Comparison of ENCODE assay signal across 8 cellular contexts in genomic region chrX:64205735-64206491, GRCh38. TPM values are rescaled to one million over a fixed set of nuclear protein-coding genes. Genes with fewer than 3 reads are reported as not detected.
DNase-seq lines count a peak whose midpoint lies in the region; ATAC-seq and TF ChIP-seq lines count a peak whose summit lies in the region.

No MANE protein-coding gene starts in this region.

- peak; percentile 29 for TF ChIP-seq CTCF in parathyroid adenoma (IDR thresholded peaks at IDR 0.05)
- TF ChIP-seq CTCF in tibial nerve (IDR thresholded peaks at IDR 0.05) = peak in 2 of 5 experiments; percentile 13 to 29

- H3K36me3 Mint-ChIP-seq in activated naive CD8-positive, alpha-beta T cell treated with anti-CD3 and anti-CD28 coated beads, Interleukin-2, amount 10 ng/mL, durations not matched to agents 7 days and 5 days = no peaks in the 10 kb centered on the region

- H3K27me3 Mint-ChIP-seq in activated naive CD8-positive, alpha-beta T cell treated with anti-CD3 and anti-CD28 coated beads, Interleukin-2, amount 10 ng/mL, durations not matched to agents 7 days and 5 days = no peaks in the 10 kb centered on the region

- DNase-seq in NCI-H1092 (lab: John Stamatoyannopoulos, UW) (peak; percentile 93), SKM-1 (lab: John Stamatoyannopoulos, UW; ENCODE audit: unreplicated experiment) (peak; percentile 17), Right ventricle myocardium inferior (ENCODE audit: missing footprints) (peak; percentile 94), tibial nerve (ENCODE audit: low spot score in 2 of 2) (peak; percentile 90 to 96)
- DNase-seq in activated naive CD8-positive, alpha-beta T cell treated with anti-CD3 and anti-CD28 coated beads, Interleukin-2, amount 10 ng/mL, durations not matched to agents 7 days and 5 days = peak; percentile 85

- H3K4me2 ChIP-seq in parathyroid adenoma (ENCODE audit: low read length) = peak overlapping the region; percentile 73

- H3K27ac Mint-ChIP-seq in activated naive CD8-positive, alpha-beta T cell treated with anti-CD3 and anti-CD28 coated beads, Interleukin-2, amount 10 ng/mL, durations not matched to agents 7 days and 5 days = peak overlapping the region; percentile 91

- peak; percentile 22 to 86 for TF ChIP-seq EP300 in tibial nerve (IDR thresholded peaks at IDR 0.05)

- POLR2A ChIA-PET in activated naive CD8-positive, alpha-beta T cell treated with anti-CD3 and anti-CD28 coated beads, Interleukin-2, amount 10 ng/mL, durations not matched to agents 7 days and 5 days (lab: Charles Lee) = interaction anchor here (1.1 kb wide), 1 partner anchor 190 kb away, joined by 3 read pairs; the partner anchor contains the start of gene MTMR8

- ATAC-seq in HG02588 (IDR thresholded peaks at IDR 0.05; ENCODE audit: unreplicated experiment) (peak; percentile 90), Right ventricle myocardium inferior (peak; percentile 96)
- ATAC-seq in activated naive CD8-positive, alpha-beta T cell treated with anti-CD3 and anti-CD28 coated beads, Interleukin-2, amount 10 ng/mL, durations not matched to agents 7 days and 5 days (ENCODE audit: low read depth) = peak; percentile 94

- H3K4me1 ChIP-seq in parathyroid adenoma (peaks cover 3% of the 10 kb centered on the region), tibial nerve (peaks cover 0 to 28% (median 0%) of the 10 kb centered on the region in 4 donors)

- H3K4me3 Mint-ChIP-seq in activated naive CD8-positive, alpha-beta T cell treated with anti-CD3 and anti-CD28 coated beads, Interleukin-2, amount 10 ng/mL, durations not matched to agents 7 days and 5 days = peak overlapping the region; percentile 89

- no peaks in the 10 kb centered on the region for H3K9me3 Mint-ChIP-seq in activated naive CD8-positive, alpha-beta T cell treated with anti-CD3 and anti-CD28 coated beads, Interleukin-2, amount 10 ng/mL, durations not matched to agents 7 days and 5 days

- no peaks in the 10 kb centered on the region for H3K9me3 ChIP-seq in parathyroid adenoma (ENCODE audit: control insufficient read depth, low read length)
- H3K9me3 ChIP-seq in tibial nerve = no peaks in the 10 kb centered on the region

- H3K36me3 ChIP-seq in parathyroid adenoma (ENCODE audit: control insufficient read depth, insufficient read depth, low read length) = no peaks in the 10 kb centered on the region
- no peaks in the 10 kb centered on the region for H3K36me3 ChIP-seq in tibial nerve

- H3K4me1 Mint-ChIP-seq in activated naive CD8-positive, alpha-beta T cell treated with anti-CD3 and anti-CD28 coated beads, Interleukin-2, amount 10 ng/mL, durations not matched to agents 7 days and 5 days = peaks cover 2% of the 10 kb centered on the region

- 2 to 45% methylated on average over 9 to 37 of the region's 45 CpGs for WGBS in tibial nerve, 2 donors

- H3K27ac ChIP-seq in parathyroid adenoma = peak overlapping the region; percentile 98
- H3K27ac ChIP-seq in tibial nerve = peak overlapping the region; percentile 79 to 95 (median 90)

- no peaks in the 10 kb centered on the region for H3K79me2 ChIP-seq in parathyroid adenoma

- H2AFZ ChIP-seq in parathyroid adenoma = peak overlapping the region; percentile 80

- TF ChIP-seq POLR2A in GM10847 (IDR thresholded peaks at IDR 0.05; ENCODE audit: extremely low read depth, insufficient read length) = peak; percentile 57
- peak; percentile 73 to 74 for TF ChIP-seq POLR2A in tibial nerve (IDR thresholded peaks at IDR 0.05)

- intact Hi-C loops in Right ventricle myocardium inferior (cut with DNase I) = no loop called here

- H3K27me3 ChIP-seq in parathyroid adenoma (ENCODE audit: control insufficient read depth, insufficient read depth, low read length) = no peaks in the 10 kb centered on the region
- H3K27me3 ChIP-seq in tibial nerve = no peaks in the 10 kb centered on the region

- H3K4me3 ChIP-seq in parathyroid adenoma (ENCODE audit: low read depth, low read length) (peak overlapping the region; percentile 76), tibial nerve (peak overlapping the region; percentile 54 to 82 (median 74))

- H3K9ac ChIP-seq in parathyroid adenoma = peak overlapping the region; percentile 28

RNA-seq across cellular contexts. Expression of gene AMER1, which starts 0.4 kb away (rescaled TPM):
- total RNA-seq in activated naive CD8-positive, alpha-beta T cell treated with anti-CD3 and anti-CD28 coated beads, Interleukin-2, amount 10 ng/mL, durations not matched to agents 7 days and 5 days = 1 to 10 TPM; 4.6 TPM
- total RNA-seq in Right ventricle myocardium inferior = 4.1 TPM
- 10 to 100 TPM in 1 of 4 donors, 1 to 10 TPM in 3; 4.5 to 10.9 (median 6.5) TPM for total RNA-seq in tibial nerve

RNA-seq across cellular contexts. Expression of gene ASB12, which starts 24.5 kb away (rescaled TPM):
- total RNA-seq in activated naive CD8-positive, alpha-beta T cell treated with anti-CD3 and anti-CD28 coated beads, Interleukin-2, amount 10 ng/mL, durations not matched to agents 7 days and 5 days = under 1 TPM in 1 of 2 experiments, not detected in 1; 0.22 TPM
- total RNA-seq in Right ventricle myocardium inferior = 2.5 TPM
- under 1 TPM in 1 of 4 donors, not detected in 3; 0.84 TPM for total RNA-seq in tibial nerve

Comparison
In these comparisons a context has a peak if more than half of its experiments do, and no peak if none do; other contexts are left out.
1. Peak in every context shown above with its lines: DNase-seq, ATAC-seq, H3K4me3 ChIP-seq and H3K27ac ChIP-seq.
2. DNase-seq: peak in every context shown above with its lines; median percentile 94 in Right ventricle myocardium inferior; 93 in NCI-H1092; 93 in tibial nerve; 85 in activated naive CD8-positive, alpha-beta T cell treated with anti-CD3 and anti-CD28 coated beads, Interleukin-2, amount 10 ng/mL, durations not matched to agents 7 days and 5 days; 17 in SKM-1.